9 cellular contexts compared by ENCODE assay signal in the genomic region with DNA sequence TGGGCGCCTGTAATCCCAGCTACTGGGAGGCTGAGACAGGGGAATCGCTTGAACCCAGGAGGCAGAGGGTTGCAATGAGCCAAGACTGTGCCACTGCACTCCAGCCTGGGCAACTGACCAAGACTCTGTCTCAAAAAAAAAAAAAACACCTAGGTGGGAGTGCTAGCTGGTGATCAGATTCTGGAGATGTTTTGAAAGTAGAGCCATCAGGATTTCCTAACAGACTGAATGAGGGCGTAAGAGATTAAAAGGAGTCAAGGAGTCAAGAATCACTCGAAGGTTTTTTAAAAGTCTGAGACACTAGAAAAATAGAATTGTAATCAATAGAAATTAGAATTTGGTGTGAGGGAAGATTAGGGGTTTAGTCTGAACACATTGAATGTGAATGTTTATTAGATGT.
DNase-seq lines count a peak whose midpoint lies in the region; ATAC-seq and TF ChIP-seq lines count a peak whose summit lies in the region.
"Had no signal": no experiment of that assay in that cellular context is flagged by ENCODE, and none has a peak within 500 bp of the region (broad histone marks: within the 10 kb centered on the region; RNA-seq: fewer than 3 reads in every experiment).

No MANE protein-coding gene starts in this region.

- POLR2A ChIA-PET in SK-N-SH (lab: Yijun Ruan, JAX), result interaction anchor here (0.5 kb wide), 1 partner anchor 179 kb away, joined by 4 read pairs; no protein-coding TSS in a partner anchor
- POLR2A ChIA-PET in activated CD4-positive, alpha-beta T cell treated with anti-CD3 and anti-CD28 coated beads, Interleukin-2, amount 10 ng/mL, durations not matched to agents 7 days and 5 days (lab: Charles Lee), result no interaction called here

- H3K9me2 ChIP-seq in SK-N-SH, result no peaks in the 10 kb centered on the region

- peaks cover 17% of the 10 kb centered on the region for H3F3A ChIP-seq in SK-N-SH (replicated peaks; ENCODE audit: insufficient read depth)
- no peaks in the 10 kb centered on the region for H3F3A ChIP-seq in neural progenitor cell (ENCODE audit: low read depth)

- no peak overlapping the region for H3K4me3 Mint-ChIP-seq in neural progenitor cell
- H3K4me3 Mint-ChIP-seq in activated CD4-positive, alpha-beta T cell treated with anti-CD3 and anti-CD28 coated beads, Interleukin-2, amount 10 ng/mL, durations not matched to agents 7 days and 5 days, result no peak overlapping the region

- 86% methylated on average over 4 of the region's 4 CpGs for WGBS in SK-N-SH (ENCODE audit: low lambda C conversion rate)
- 69 to 70% methylated on average over 4 of the region's 4 CpGs for WGBS in upper lobe of left lung, 2 donors

- H3K9me3 Mint-ChIP-seq in neural progenitor cell, result no peaks in the 10 kb centered on the region
- no peaks in the 10 kb centered on the region for H3K9me3 Mint-ChIP-seq in activated CD4-positive, alpha-beta T cell treated with anti-CD3 and anti-CD28 coated beads, Interleukin-2, amount 10 ng/mL, durations not matched to agents 7 days and 5 days

- ATAC-seq in upper lobe of left lung (ENCODE audit: low FRiP score in 2 of 2) (peak; percentile 52 to 53), HG03135 (IDR thresholded peaks at IDR 0.05; ENCODE audit: unreplicated experiment) (no peak)

- H2AFZ ChIP-seq in SK-N-SH (ENCODE audit: low read depth) (peak overlapping the region; percentile 54), fibroblast of lung (ENCODE audit: low read length) (no peak overlapping the region), neural progenitor cell (replicated peaks) (no peak overlapping the region)

- no peaks in the 10 kb centered on the region for H3K36me3 ChIP-seq in SK-N-SH (replicated peaks in 1 of 2; ENCODE audit: control insufficient read depth in 1 of 2, insufficient read depth in 2 of 2, low read length in 1 of 2)
- H3K36me3 ChIP-seq in fibroblast of lung (ENCODE audit: control insufficient read depth, insufficient read depth, low read length), result no peaks in the 10 kb centered on the region
- no peaks in the 10 kb centered on the region for H3K36me3 ChIP-seq in neural progenitor cell
- H3K36me3 ChIP-seq in upper lobe of left lung, result no peaks in the 10 kb centered on the region

- DNase-seq in SK-N-SH (no peak), fibroblast of lung (ENCODE audit: low read depth in 2 of 2) (no peak), neural progenitor cell (ENCODE audit: low spot score) (no peak), upper lobe of left lung (no peak), activated gamma-delta T cell (lab: John Stamatoyannopoulos, UW) (no peak)
- DNase-seq in activated CD4-positive, alpha-beta T cell treated with anti-CD3 and anti-CD28 coated beads, Interleukin-2, amount 10 ng/mL, durations not matched to agents 7 days and 5 days, result no peak
- DNase-seq: Kasumi-1, NCI-H2081 treated with DMSO at 0.1 percent for 48 hours had no signal

- TF ChIP-seq POLR2A in upper lobe of left lung (IDR thresholded peaks at IDR 0.05), result no peak

- H3K4me1 ChIP-seq in SK-N-SH (ENCODE audit: control insufficient read depth in 1 of 2, insufficient read depth in 2 of 2, low read depth in 1 of 2, low read length in 1 of 2) (peaks cover 0 to 34% of the 10 kb centered on the region in 2 experiments; a peak in 2 of 4 replicates), fibroblast of lung (ENCODE audit: control insufficient read depth, extremely low read depth, insufficient read depth, low read length) (peaks cover 6% of the 10 kb centered on the region), neural progenitor cell (peaks cover 10% of the 10 kb centered on the region), upper lobe of left lung (peaks cover 17 to 25% (median 17%) of the 10 kb centered on the region in 4 donors)

- H3K9ac ChIP-seq in SK-N-SH (peak overlapping the region; percentile 66), fibroblast of lung (ENCODE audit: insufficient read depth, low read length) (no peak overlapping the region), neural progenitor cell (no peak overlapping the region)

- H3K27me3 Mint-ChIP-seq in neural progenitor cell (ENCODE audit: insufficient read depth, low read depth), result peaks cover 8% of the 10 kb centered on the region
- peaks cover 3% of the 10 kb centered on the region for H3K27me3 Mint-ChIP-seq in activated CD4-positive, alpha-beta T cell treated with anti-CD3 and anti-CD28 coated beads, Interleukin-2, amount 10 ng/mL, durations not matched to agents 7 days and 5 days

- no peaks in the 10 kb centered on the region for H3K9me3 ChIP-seq in SK-N-SH
- no peaks in the 10 kb centered on the region for H3K9me3 ChIP-seq in fibroblast of lung (ENCODE audit: control insufficient read depth, insufficient read depth, low read depth, low read length)
- no peaks in the 10 kb centered on the region for H3K9me3 ChIP-seq in neural progenitor cell (ENCODE audit: low read depth)
- no peaks in the 10 kb centered on the region for H3K9me3 ChIP-seq in upper lobe of left lung

- H4K20me1 ChIP-seq in SK-N-SH (ENCODE audit: insufficient read depth) (no peaks in the 10 kb centered on the region), fibroblast of lung (ENCODE audit: control insufficient read depth, extremely low read depth, insufficient read depth, low read length) (no peaks in the 10 kb centered on the region), neural progenitor cell (ENCODE audit: low read depth) (no peaks in the 10 kb centered on the region)

- CTCF ChIA-PET in SK-N-SH (lab: Yijun Ruan, JAX), result interaction anchor here (0.9 to 1.2 kb wide), 2 partner anchors 17 to 18 kb away, joined by 3 read pairs; no protein-coding TSS in a partner anchor
- CTCF ChIA-PET in activated CD4-positive, alpha-beta T cell treated with anti-CD3 and anti-CD28 coated beads, Interleukin-2, amount 10 ng/mL, durations not matched to agents 7 days and 5 days (lab: Charles Lee), result interaction anchor here (0.6 to 1.2 kb wide), 3 partner anchors 13 to 62 kb away, joined by 3 read pairs; no protein-coding TSS in a partner anchor

- H3K27ac ChIP-seq in SK-N-SH (ENCODE audit: low read depth in 2 of 2, low read length in 1 of 2), result peak overlapping the region; percentile 80 to 97; a peak in 3 of 4 replicates
- H3K27ac ChIP-seq in fibroblast of lung (ENCODE audit: insufficient read depth, low read length), result peak overlapping the region; percentile 51
- no peak overlapping the region for H3K27ac ChIP-seq in neural progenitor cell
- H3K27ac ChIP-seq in upper lobe of left lung, result peak overlapping the region; percentile 74 to 80 (median 78)

- TF ChIP-seq EP300 in SK-N-SH (IDR thresholded peaks at IDR 0.05; ENCODE audit: borderline replicate concordance in 1 of 2, low read depth in 1 of 2, low read length in 1 of 2), result no peak
- no peak for TF ChIP-seq EP300 in upper lobe of left lung (IDR thresholded peaks at IDR 0.05)

- H3K79me2 ChIP-seq in SK-N-SH (ENCODE audit: insufficient read depth) (no peaks in the 10 kb centered on the region), fibroblast of lung (ENCODE audit: control insufficient read depth, insufficient read depth, low read length) (no peaks in the 10 kb centered on the region), neural progenitor cell (ENCODE audit: low read depth) (no peaks in the 10 kb centered on the region)

- H3K27me3 ChIP-seq in SK-N-SH (ENCODE audit: insufficient read depth) (no peaks in the 10 kb centered on the region), fibroblast of lung (ENCODE audit: control insufficient read depth, insufficient read depth, low read length) (no peaks in the 10 kb centered on the region), neural progenitor cell (no peaks in the 10 kb centered on the region), upper lobe of left lung (no peaks in the 10 kb centered on the region)

- TF ChIP-seq RAD21 in SK-N-SH (IDR thresholded peaks at IDR 0.05; ENCODE audit: low read length), result no peak

- H3K36me3 Mint-ChIP-seq in neural progenitor cell, result no peaks in the 10 kb centered on the region
- no peaks in the 10 kb centered on the region for H3K36me3 Mint-ChIP-seq in activated CD4-positive, alpha-beta T cell treated with anti-CD3 and anti-CD28 coated beads, Interleukin-2, amount 10 ng/mL, durations not matched to agents 7 days and 5 days (ENCODE audit: low read depth)

- peaks cover 15% of the 10 kb centered on the region for H3K4me1 Mint-ChIP-seq in neural progenitor cell
- peaks cover 3% of the 10 kb centered on the region for H3K4me1 Mint-ChIP-seq in activated CD4-positive, alpha-beta T cell treated with anti-CD3 and anti-CD28 coated beads, Interleukin-2, amount 10 ng/mL, durations not matched to agents 7 days and 5 days

- H3K4me2 ChIP-seq in SK-N-SH, result peak overlapping the region; percentile 26; the same call in 1 of the 2 replicates
- H3K4me2 ChIP-seq in fibroblast of lung (ENCODE audit: extremely low read depth, insufficient read depth, low read length), result peak overlapping the region; percentile 40
- no peak overlapping the region for H3K4me2 ChIP-seq in neural progenitor cell

- peak overlapping the region; percentile 36 for H3K27ac Mint-ChIP-seq in neural progenitor cell
- H3K27ac Mint-ChIP-seq in activated CD4-positive, alpha-beta T cell treated with anti-CD3 and anti-CD28 coated beads, Interleukin-2, amount 10 ng/mL, durations not matched to agents 7 days and 5 days, result no peak overlapping the region

- H3K4me3 ChIP-seq in SK-N-SH (ENCODE audit: low read depth in 2 of 2, low read length in 1 of 2) (no peak overlapping the region), fibroblast of lung (replicated peaks in 1 of 4; ENCODE audit: control extremely low read depth in 1 of 4, insufficient read depth in 1 of 4, low read depth in 3 of 4, low read length in 4 of 4) (no peak overlapping the region), neural progenitor cell (no peak overlapping the region), upper lobe of left lung (no peak overlapping the region)

- TF ChIP-seq CTCF in SK-N-SH (IDR thresholded peaks at IDR 0.05) (no peak), fibroblast of lung (conservative IDR thresholded peaks at IDR 0.05 in 1 of 2, IDR thresholded peaks at IDR 0.05 in 1 of 2; ENCODE audit: low read depth in 1 of 2, low read length in 2 of 2) (no peak), neural progenitor cell (IDR thresholded peaks at IDR 0.05) (no peak), upper lobe of left lung (IDR thresholded peaks at IDR 0.05) (no peak)

TF ChIP-seq in SK-N-SH, 30 proteins besides CTCF, POLR2A, EP300 and RAD21 (continues in another document):
- TF ChIP-seq, protein P1, sequence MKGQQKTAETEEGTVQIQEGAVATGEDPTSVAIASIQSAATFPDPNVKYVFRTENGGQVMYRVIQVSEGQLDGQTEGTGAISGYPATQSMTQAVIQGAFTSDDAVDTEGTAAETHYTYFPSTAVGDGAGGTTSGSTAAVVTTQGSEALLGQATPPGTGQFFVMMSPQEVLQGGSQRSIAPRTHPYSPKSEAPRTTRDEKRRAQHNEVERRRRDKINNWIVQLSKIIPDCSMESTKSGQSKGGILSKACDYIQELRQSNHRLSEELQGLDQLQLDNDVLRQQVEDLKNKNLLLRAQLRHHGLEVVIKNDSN (IDR thresholded peaks at IDR 0.05; ENCODE audit: borderline replicate concordance, low read depth), result no peak
